23 cellular contexts compared by ENCODE assay signal in the genomic region with DNA sequence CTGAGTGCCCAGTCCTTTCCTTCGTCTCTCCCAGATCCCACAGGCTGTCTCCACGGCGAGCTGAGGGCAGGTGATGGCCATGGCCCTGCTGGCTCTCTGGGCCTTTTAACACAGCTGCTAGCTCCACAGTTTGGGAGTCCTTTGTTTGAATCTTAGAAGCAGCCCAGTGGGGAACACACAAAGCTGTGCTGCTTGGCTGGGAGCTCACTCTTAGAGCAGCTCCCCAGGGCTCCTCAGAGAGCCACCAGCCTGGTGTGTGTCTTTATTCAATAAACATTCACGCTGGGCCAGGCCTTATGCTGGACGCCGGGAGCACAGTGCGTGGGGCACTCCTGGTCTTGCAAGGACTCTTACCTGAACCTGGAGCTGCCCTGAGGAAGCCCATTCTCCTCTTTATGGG.
"Had no signal": no experiment of that assay in that cellular context is flagged by ENCODE, and none has a peak within 500 bp of the region (broad histone marks: within the 10 kb centered on the region; RNA-seq: fewer than 3 reads in every experiment).

No MANE protein-coding gene starts in this region.

- H3K4me3 ChIP-seq: dorsolateral prefrontal cortex, gastrocnemius medialis, left ventricle myocardium inferior, lower lobe of right lung, spleen, tibial artery had no signal

- H3K4me3 Mint-ChIP-seq: immature natural killer cell; memory B cell; naive B cell; nephron; stimulated activated memory B cell treated with anti-CD40 and anti-IgM and Interleukin-4, amounts not matched to agents 10 μg/mL and 1 μg/mL and 100 μg/mL, for 72 hours; stimulated activated naive CD8-positive, alpha-beta T cell treated with anti-CD3 and anti-CD28 coated beads, Interleukin-15, Interleukin-2, amounts not matched to agents 100 ng/mL and 50 ng/mL, for 24 hours had no signal

- H3K36me3 Mint-ChIP-seq: immature natural killer cell; memory B cell; stimulated activated memory B cell treated with anti-CD40 and anti-IgM and Interleukin-4, amounts not matched to agents 10 μg/mL and 1 μg/mL and 100 μg/mL, for 72 hours had no signal

- H3K27ac ChIP-seq: dorsolateral prefrontal cortex, gastrocnemius medialis, left ventricle myocardium inferior, lower lobe of right lung, neutrophil, spleen, tibial artery had no signal

- H3K4me1 Mint-ChIP-seq: immature natural killer cell, naive B cell had no signal

- H3K27ac Mint-ChIP-seq: memory B cell; naive B cell; nephron; stimulated activated memory B cell treated with anti-CD40 and anti-IgM and Interleukin-4, amounts not matched to agents 10 μg/mL and 1 μg/mL and 100 μg/mL, for 72 hours; stimulated activated naive CD8-positive, alpha-beta T cell treated with anti-CD3 and anti-CD28 coated beads, Interleukin-15, Interleukin-2, amounts not matched to agents 100 ng/mL and 50 ng/mL, for 24 hours had no signal

- ATAC-seq: esophagus mucosa; gastrocnemius medialis; left cardiac atrium; lower lobe of right lung; sciatic nerve; stimulated activated memory B cell treated with anti-CD40 and anti-IgM and Interleukin-4, amounts not matched to agents 10 μg/mL and 1 μg/mL and 100 μg/mL, for 72 hours had no signal

- H3K36me3 ChIP-seq: gastrocnemius medialis, left ventricle myocardium inferior, lower lobe of right lung, neutrophil, spleen, tibial artery had no signal

- H3K4me1 ChIP-seq: gastrocnemius medialis, left ventricle myocardium inferior, lower lobe of right lung, spleen, tibial artery had no signal

- H3K9me3 Mint-ChIP-seq: stimulated activated naive CD8-positive, alpha-beta T cell treated with anti-CD3 and anti-CD28 coated beads, Interleukin-15, Interleukin-2, amounts not matched to agents 100 ng/mL and 50 ng/mL, for 24 hours had no signal

- DNase-seq: cortex of kidney; dorsolateral prefrontal cortex; effector CD8-positive, alpha-beta T cell; gastrocnemius medialis; immature natural killer cell; kidney; left cardiac atrium; left ventricle myocardium inferior; lower lobe of right lung; naive B cell; posterior cingulate gyrus; spleen; stimulated activated CD4-positive, alpha-beta T cell treated with anti-CD3 and anti-CD28 coated beads, Interleukin-15, amount 100 ng/mL, for 24 hours; stimulated activated CD4-positive, alpha-beta T cell treated with anti-CD3 and anti-CD28 coated beads, Interleukin-1b, Interleukin-23, amount 100 ng/mL, for 48 hours; stimulated activated CD4-positive, alpha-beta T cell treated with anti-CD3 and anti-CD28 coated beads, Interleukin-4, amount 100 ng/mL, for 24 hours; tibial artery had no signal

- H3K9me3 ChIP-seq: gastrocnemius medialis, lower lobe of right lung, neutrophil had no signal
